Comparison of ENCODE assay signal across 1 cellular context in the genomic region with DNA sequence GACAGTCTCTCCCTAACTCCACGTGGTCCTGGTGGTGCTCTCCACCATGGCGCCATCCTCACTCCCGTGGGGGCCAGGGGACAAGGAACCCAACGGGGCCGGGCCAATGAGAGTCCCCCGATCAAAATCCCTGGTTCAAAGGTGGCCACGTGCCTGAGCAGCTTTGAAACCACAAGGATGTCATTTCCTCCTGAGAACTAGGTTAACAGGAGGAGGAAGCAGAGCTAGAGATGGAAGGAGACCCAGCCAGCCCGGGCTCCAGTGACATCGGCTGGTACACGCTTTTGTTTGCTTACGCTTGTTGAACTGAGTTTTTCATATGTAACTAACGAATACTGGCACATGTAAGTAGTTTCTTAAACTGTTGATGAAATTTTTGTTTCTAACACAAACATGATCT.
TF ChIP-seq lines count a peak whose summit lies in the region.

No MANE protein-coding gene starts in this region.

TF ChIP-seq in GM23338, 12 proteins besides CTCF, POLR2A, EP300 and RAD21 (continued from another document):
- TF ChIP-seq, protein P1, sequence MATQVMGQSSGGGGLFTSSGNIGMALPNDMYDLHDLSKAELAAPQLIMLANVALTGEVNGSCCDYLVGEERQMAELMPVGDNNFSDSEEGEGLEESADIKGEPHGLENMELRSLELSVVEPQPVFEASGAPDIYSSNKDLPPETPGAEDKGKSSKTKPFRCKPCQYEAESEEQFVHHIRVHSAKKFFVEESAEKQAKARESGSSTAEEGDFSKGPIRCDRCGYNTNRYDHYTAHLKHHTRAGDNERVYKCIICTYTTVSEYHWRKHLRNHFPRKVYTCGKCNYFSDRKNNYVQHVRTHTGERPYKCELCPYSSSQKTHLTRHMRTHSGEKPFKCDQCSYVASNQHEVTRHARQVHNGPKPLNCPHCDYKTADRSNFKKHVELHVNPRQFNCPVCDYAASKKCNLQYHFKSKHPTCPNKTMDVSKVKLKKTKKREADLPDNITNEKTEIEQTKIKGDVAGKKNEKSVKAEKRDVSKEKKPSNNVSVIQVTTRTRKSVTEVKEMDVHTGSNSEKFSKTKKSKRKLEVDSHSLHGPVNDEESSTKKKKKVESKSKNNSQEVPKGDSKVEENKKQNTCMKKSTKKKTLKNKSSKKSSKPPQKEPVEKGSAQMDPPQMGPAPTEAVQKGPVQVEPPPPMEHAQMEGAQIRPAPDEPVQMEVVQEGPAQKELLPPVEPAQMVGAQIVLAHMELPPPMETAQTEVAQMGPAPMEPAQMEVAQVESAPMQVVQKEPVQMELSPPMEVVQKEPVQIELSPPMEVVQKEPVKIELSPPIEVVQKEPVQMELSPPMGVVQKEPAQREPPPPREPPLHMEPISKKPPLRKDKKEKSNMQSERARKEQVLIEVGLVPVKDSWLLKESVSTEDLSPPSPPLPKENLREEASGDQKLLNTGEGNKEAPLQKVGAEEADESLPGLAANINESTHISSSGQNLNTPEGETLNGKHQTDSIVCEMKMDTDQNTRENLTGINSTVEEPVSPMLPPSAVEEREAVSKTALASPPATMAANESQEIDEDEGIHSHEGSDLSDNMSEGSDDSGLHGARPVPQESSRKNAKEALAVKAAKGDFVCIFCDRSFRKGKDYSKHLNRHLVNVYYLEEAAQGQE (IDR thresholded peaks at IDR 0.05; ENCODE audit: unreplicated experiment): no peak
- TF ChIP-seq, protein P2, sequence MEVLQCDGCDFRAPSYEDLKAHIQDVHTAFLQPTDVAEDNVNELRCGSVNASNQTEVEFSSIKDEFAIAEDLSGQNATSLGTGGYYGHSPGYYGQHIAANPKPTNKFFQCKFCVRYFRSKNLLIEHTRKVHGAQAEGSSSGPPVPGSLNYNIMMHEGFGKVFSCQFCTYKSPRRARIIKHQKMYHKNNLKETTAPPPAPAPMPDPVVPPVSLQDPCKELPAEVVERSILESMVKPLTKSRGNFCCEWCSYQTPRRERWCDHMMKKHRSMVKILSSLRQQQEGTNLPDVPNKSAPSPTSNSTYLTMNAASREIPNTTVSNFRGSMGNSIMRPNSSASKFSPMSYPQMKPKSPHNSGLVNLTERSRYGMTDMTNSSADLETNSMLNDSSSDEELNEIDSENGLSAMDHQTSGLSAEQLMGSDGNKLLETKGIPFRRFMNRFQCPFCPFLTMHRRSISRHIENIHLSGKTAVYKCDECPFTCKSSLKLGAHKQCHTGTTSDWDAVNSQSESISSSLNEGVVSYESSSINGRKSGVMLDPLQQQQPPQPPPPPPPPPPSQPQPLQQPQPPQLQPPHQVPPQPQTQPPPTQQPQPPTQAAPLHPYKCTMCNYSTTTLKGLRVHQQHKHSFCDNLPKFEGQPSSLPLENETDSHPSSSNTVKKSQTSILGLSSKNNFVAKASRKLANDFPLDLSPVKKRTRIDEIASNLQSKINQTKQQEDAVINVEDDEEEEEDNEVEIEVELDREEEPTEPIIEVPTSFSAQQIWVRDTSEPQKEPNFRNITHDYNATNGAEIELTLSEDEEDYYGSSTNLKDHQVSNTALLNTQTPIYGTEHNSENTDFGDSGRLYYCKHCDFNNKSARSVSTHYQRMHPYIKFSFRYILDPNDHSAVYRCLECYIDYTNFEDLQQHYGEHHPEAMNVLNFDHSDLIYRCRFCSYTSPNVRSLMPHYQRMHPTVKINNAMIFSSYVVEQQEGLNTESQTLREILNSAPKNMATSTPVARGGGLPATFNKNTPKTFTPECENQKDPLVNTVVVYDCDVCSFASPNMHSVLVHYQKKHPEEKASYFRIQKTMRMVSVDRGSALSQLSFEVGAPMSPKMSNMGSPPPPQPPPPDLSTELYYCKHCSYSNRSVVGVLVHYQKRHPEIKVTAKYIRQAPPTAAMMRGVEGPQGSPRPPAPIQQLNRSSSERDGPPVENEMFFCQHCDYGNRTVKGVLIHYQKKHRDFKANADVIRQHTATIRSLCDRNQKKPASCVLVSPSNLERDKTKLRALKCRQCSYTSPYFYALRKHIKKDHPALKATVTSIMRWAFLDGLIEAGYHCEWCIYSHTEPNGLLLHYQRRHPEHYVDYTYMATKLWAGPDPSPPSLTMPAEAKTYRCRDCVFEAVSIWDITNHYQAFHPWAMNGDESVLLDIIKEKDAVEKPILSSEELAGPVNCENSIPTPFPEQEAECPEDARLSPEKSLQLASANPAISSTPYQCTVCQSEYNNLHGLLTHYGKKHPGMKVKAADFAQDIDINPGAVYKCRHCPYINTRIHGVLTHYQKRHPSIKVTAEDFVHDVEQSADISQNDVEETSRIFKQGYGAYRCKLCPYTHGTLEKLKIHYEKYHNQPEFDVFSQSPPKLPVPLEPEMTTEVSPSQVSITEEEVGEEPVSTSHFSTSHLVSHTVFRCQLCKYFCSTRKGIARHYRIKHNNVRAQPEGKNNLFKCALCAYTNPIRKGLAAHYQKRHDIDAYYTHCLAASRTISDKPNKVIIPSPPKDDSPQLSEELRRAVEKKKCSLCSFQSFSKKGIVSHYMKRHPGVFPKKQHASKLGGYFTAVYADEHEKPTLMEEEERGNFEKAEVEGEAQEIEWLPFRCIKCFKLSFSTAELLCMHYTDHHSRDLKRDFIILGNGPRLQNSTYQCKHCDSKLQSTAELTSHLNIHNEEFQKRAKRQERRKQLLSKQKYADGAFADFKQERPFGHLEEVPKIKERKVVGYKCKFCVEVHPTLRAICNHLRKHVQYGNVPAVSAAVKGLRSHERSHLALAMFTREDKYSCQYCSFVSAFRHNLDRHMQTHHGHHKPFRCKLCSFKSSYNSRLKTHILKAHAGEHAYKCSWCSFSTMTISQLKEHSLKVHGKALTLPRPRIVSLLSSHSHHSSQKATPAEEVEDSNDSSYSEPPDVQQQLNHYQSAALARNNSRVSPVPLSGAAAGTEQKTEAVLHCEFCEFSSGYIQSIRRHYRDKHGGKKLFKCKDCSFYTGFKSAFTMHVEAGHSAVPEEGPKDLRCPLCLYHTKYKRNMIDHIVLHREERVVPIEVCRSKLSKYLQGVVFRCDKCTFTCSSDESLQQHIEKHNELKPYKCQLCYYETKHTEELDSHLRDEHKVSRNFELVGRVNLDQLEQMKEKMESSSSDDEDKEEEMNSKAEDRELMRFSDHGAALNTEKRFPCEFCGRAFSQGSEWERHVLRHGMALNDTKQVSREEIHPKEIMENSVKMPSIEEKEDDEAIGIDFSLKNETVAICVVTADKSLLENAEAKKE (CRISPR knock-in tag; IDR thresholded peaks at IDR 0.05): no peak
- TF ChIP-seq STAT1 (IDR thresholded peaks at IDR 0.05; ENCODE audit: unreplicated experiment) (no peak), CREB1 (CRISPR knock-in tag; IDR thresholded peaks at IDR 0.05; ENCODE audit: low read depth) (no peak), EZH2 (IDR thresholded peaks at IDR 0.05; ENCODE audit: low read depth, unreplicated experiment) (no peak), EZH2phosphoT487 (IDR thresholded peaks at IDR 0.05; ENCODE audit: unreplicated experiment) (no peak), NANOG (IDR thresholded peaks at IDR 0.05; ENCODE audit: borderline replicate concordance) (no peak), ZNF331 (CRISPR knock-in tag; IDR thresholded peaks at IDR 0.05; ENCODE audit: low read depth) (no peak)
- TF ChIP-seq, protein P3, sequence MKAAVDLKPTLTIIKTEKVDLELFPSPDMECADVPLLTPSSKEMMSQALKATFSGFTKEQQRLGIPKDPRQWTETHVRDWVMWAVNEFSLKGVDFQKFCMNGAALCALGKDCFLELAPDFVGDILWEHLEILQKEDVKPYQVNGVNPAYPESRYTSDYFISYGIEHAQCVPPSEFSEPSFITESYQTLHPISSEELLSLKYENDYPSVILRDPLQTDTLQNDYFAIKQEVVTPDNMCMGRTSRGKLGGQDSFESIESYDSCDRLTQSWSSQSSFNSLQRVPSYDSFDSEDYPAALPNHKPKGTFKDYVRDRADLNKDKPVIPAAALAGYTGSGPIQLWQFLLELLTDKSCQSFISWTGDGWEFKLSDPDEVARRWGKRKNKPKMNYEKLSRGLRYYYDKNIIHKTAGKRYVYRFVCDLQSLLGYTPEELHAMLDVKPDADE (IDR thresholded peaks at IDR 0.05): no peak
TF ChIP-seq in GM23338: peak in this region for 0.
